8 cellular contexts compared by ENCODE assay signal in genomic region chr5:163407034-163407652, GRCh38. TPM values are rescaled to one million over a fixed set of nuclear protein-coding genes. Genes with fewer than 3 reads are reported as not detected.
DNase-seq lines count a peak whose midpoint lies in the region; ATAC-seq and TF ChIP-seq lines count a peak whose summit lies in the region.
"Had no signal": no experiment of that assay in that cellular context is flagged by ENCODE, and none has a peak within 500 bp of the region (broad histone marks: within the 10 kb centered on the region; RNA-seq: fewer than 3 reads in every experiment).

No MANE protein-coding gene starts in this region.

- H3K4me3 ChIP-seq in uterus, result no peak overlapping the region

- no peaks in the 10 kb centered on the region for H3K27me3 ChIP-seq in uterus

- intact Hi-C loops in uterus (cut with DNase I; ENCODE audit: low total_unique reads), result no loop called here

- TF ChIP-seq POLR2A in uterus (IDR thresholded peaks at IDR 0.05), result no peak

- H3K4me1 ChIP-seq in uterus, result peaks cover 0 to 3% of the 10 kb centered on the region in 2 donors

- H3K9me3 ChIP-seq in uterus, result no peaks in the 10 kb centered on the region

- no peak for TF ChIP-seq CTCF in uterus (IDR thresholded peaks at IDR 0.05)

- DNase-seq in NCI-H69 (lab: John Stamatoyannopoulos, UW) (peak; percentile 22), non-pigmented ciliary epithelial cell (ENCODE audit: low read depth) (peak; percentile 10), NCI-H1092 (lab: John Stamatoyannopoulos, UW) (no peak), uterus (no peak)
- no peak for DNase-seq in activated effector memory CD4-positive, alpha-beta T cell treated with Interleukin-2 at 50 U/mL for 16 hours
- DNase-seq: activated CD8-positive, alpha-beta memory T cell treated with anti-CD3 and anti-CD28 coated beads, Interleukin-2, amount 50 U/mL, for 4 hours had no signal

- ATAC-seq in GM18870 (IDR thresholded peaks at IDR 0.05; ENCODE audit: unreplicated experiment), result peak; percentile 90
- ATAC-seq in HG02678 (IDR thresholded peaks at IDR 0.05; ENCODE audit: unreplicated experiment), result peak; percentile 85

- no peak overlapping the region for H3K27ac ChIP-seq in uterus

- H3K36me3 ChIP-seq in uterus, result no peaks in the 10 kb centered on the region

RNA-seq across cellular contexts. Expression of gene CCNG1, which starts 30.3 kb away (rescaled TPM):
- 100 to 1,000 TPM in 3 of 4 donors, 10 to 100 TPM in 1; 83.5 to 210 (median 141) TPM for total RNA-seq in uterus

RNA-seq across cellular contexts. Expression of gene NUDCD2, which starts 52.8 kb away (rescaled TPM):
- 10 to 100 TPM in 2 of 4 donors, 1 to 10 TPM in 2; 7.6 to 24.8 (median 9.8) TPM for total RNA-seq in uterus

RNA-seq across cellular contexts. Expression of gene HMMR, which starts 53.3 kb away (rescaled TPM):
- total RNA-seq in uterus, result 10 to 100 TPM in 1 of 4 donors, not detected in 3; 13.8 TPM

Comparison
In these comparisons a context has a peak if more than half of its experiments do, and no peak if none do; other contexts are left out.
1. DNase-seq: peak in NCI-H69 (single experiment) and non-pigmented ciliary epithelial cell (single experiment); none in NCI-H1092 (single experiment), uterus (0 of 2) and activated effector memory CD4-positive, alpha-beta T cell treated with Interleukin-2 at 50 U/mL for 16 hours (single experiment).